Comparison of ENCODE assay signal across 23 cellular contexts in genomic region chr2:138415891-138416494, GRCh38.
DNase-seq lines count a peak whose midpoint lies in the region; ATAC-seq, FAIRE-seq and TF ChIP-seq lines count a peak whose summit lies in the region.
"Had no signal": no experiment of that assay in that cellular context is flagged by ENCODE, and none has a peak within 500 bp of the region (broad histone marks: within the 10 kb centered on the region; RNA-seq: fewer than 3 reads in every experiment).

No MANE protein-coding gene starts in this region.

- no peak overlapping the region for H3K4me3 Mint-ChIP-seq in natural killer cell treated with Interleukin-12 subunit alpha and Interleukin-12 subunit beta and Interleukin-15 and Interleukin-18, amount 100 ng/mL, for 72 hours
- H3K4me3 Mint-ChIP-seq: IgD-negative memory B cell; stimulated activated naive CD8-positive, alpha-beta T cell treated with anti-CD3 and anti-CD28 coated beads, Interleukin-15, Interleukin-2, amounts not matched to agents 100 ng/mL and 50 ng/mL, for 24 hours had no signal

- no peaks in the 10 kb centered on the region for H3K9me3 ChIP-seq in HEK293 (ENCODE audit: control insufficient read depth, insufficient read depth, low read depth, low read length)
- H3K9me3 ChIP-seq in PC-3 (ENCODE audit: low read length), result peaks cover 7% of the 10 kb centered on the region
- H3K9me3 ChIP-seq in HepG2 (ENCODE audit: low read length), result peaks cover 22% of the 10 kb centered on the region; the same call in 1 of the 2 replicates
- 0 out of 2 replicates have a peak, but pooled peaks cover 3% of the 10 kb centered on the region for H3K9me3 ChIP-seq in SJCRH30 (replicated peaks)

- CTCF ChIA-PET in HEK293 (lab: Yijun Ruan, JAX) (interaction anchor here (0.8 kb wide), 1 partner anchor 9 kb away, joined by 3 read pairs; no protein-coding TSS in a partner anchor), PC-3 (lab: Charles Lee) (no interaction called here), HepG2 (lab: Yijun Ruan, JAX; ENCODE audit: low intra/inter-chr PET ratio, low total read pairs) (no interaction called here)

- TF ChIP-seq EP300 in HepG2 (IDR thresholded peaks at IDR 0.05; ENCODE audit: low read depth in 2 of 2, low read length in 2 of 2), result no peak
- no peak for TF ChIP-seq EP300 in HepG2 (CRISPR knock-in tag; IDR thresholded peaks at IDR 0.05; ENCODE audit: borderline replicate concordance)

- in situ Hi-C loops in HepG2 (cut with HindIII; ENCODE audit: extremely low pct_ligation_motif_present, low pct_unique_long_range_greater_than_20kb), result no loop called here

- DNase-seq in PC-3, result peak; percentile 64
- DNase-seq in cardiac fibroblast (ENCODE audit: low read depth in 2 of 2), result peak; percentile 28 to 29
- no peak for DNase-seq in HepG2 (ENCODE audit: low spot score)
- DNase-seq in natural killer cell treated with Interleukin-12 subunit alpha and Interleukin-12 subunit beta and Interleukin-15 and Interleukin-18, amount 100 ng/mL, for 72 hours (ENCODE audit: low spot score), result no peak
- no peak for DNase-seq in substantia nigra (lab: John Stamatoyannopoulos, UW)
- DNase-seq in SJCRH30, result no peak
- DNase-seq: activated CD4-positive, alpha-beta T cell treated with anti-CD3 and anti-CD28 coated beads, Interleukin-2, amount 50 U/mL, for 4 hours; activated gamma-delta T cell treated with Interleukin-2 at 50 U/mL for 16 hours; adrenal gland; cerebellar nuclear complex; effector CD8-positive, alpha-beta T cell; NCI-H146; NCI-H2171 treated with DMSO at 0.1 percent for 48 hours; NCI-H774; nucleus accumbens; OCI-M1; stimulated activated CD4-positive, alpha-beta T cell treated with anti-CD3 and anti-CD28 coated beads, Interleukin-4, amount 100 ng/mL, for 24 hours; T-helper 2 cell had no signal

- H3K9me3 Mint-ChIP-seq in natural killer cell treated with Interleukin-12 subunit alpha and Interleukin-12 subunit beta and Interleukin-15 and Interleukin-18, amount 100 ng/mL, for 72 hours, result peaks cover 25% of the 10 kb centered on the region

- H3K4me3 ChIP-seq in HEK293 (ENCODE audit: low read depth, low read length) (no peak overlapping the region), PC-3 (ENCODE audit: low read length) (peak overlapping the region; percentile 17; the same call in 1 of the 2 replicates), cardiac fibroblast (replicated peaks in 1 of 2; ENCODE audit: low read depth in 2 of 2, low read length in 2 of 2) (no peak overlapping the region), HepG2 (replicated peaks in 1 of 3; ENCODE audit: insufficient read depth in 1 of 3, low read depth in 2 of 3, low read length in 3 of 3) (no peak overlapping the region), SJCRH30 (no peak overlapping the region)
- H3K4me3 ChIP-seq: adrenal gland, lung, tibial nerve had no signal

- no peak overlapping the region for H3K27ac Mint-ChIP-seq in natural killer cell treated with Interleukin-12 subunit alpha and Interleukin-12 subunit beta and Interleukin-15 and Interleukin-18, amount 100 ng/mL, for 72 hours
- H3K27ac Mint-ChIP-seq: stimulated activated naive CD8-positive, alpha-beta T cell treated with anti-CD3 and anti-CD28 coated beads, Interleukin-15, Interleukin-2, amounts not matched to agents 100 ng/mL and 50 ng/mL, for 24 hours had no signal

- H4K20me1 ChIP-seq in PC-3 (ENCODE audit: low read length), result no peaks in the 10 kb centered on the region
- H4K20me1 ChIP-seq in HepG2 (ENCODE audit: insufficient read depth, low read length), result no peaks in the 10 kb centered on the region

- H3K79me2 ChIP-seq in PC-3 (ENCODE audit: low read length) (no peaks in the 10 kb centered on the region), HepG2 (ENCODE audit: insufficient read depth, low read length) (no peaks in the 10 kb centered on the region)

- 75% methylated on average over 5 of the region's 5 CpGs for WGBS in HepG2 (ENCODE audit: low lambda C conversion rate)

- H3K9ac ChIP-seq in PC-3 (ENCODE audit: low read length) (no peak overlapping the region), HepG2 (ENCODE audit: insufficient read depth, low read depth, low read length) (no peak overlapping the region)

- H3K27me3 Mint-ChIP-seq in natural killer cell treated with Interleukin-12 subunit alpha and Interleukin-12 subunit beta and Interleukin-15 and Interleukin-18, amount 100 ng/mL, for 72 hours, result no peaks in the 10 kb centered on the region
- H3K27me3 Mint-ChIP-seq: IgD-negative memory B cell had no signal

- peak; percentile 46 for ATAC-seq in PC-3
- no peak for ATAC-seq in HepG2
- ATAC-seq in natural killer cell treated with Interleukin-12 subunit alpha and Interleukin-12 subunit beta and Interleukin-15 and Interleukin-18, amount 100 ng/mL, for 72 hours, result no peak

- H3F3A ChIP-seq in PC-3 (ENCODE audit: low read length, unreplicated experiment), result no peaks in the 10 kb centered on the region

- TF ChIP-seq RAD21 in HepG2 (CRISPR knock-in tag; IDR thresholded peaks at IDR 0.05), result no peak

- H3K9me2 ChIP-seq in PC-3 (replicated peaks; ENCODE audit: low read length), result no peaks in the 10 kb centered on the region

- no peak for TF ChIP-seq POLR2A in HepG2 (IDR thresholded peaks at IDR 0.05; ENCODE audit: insufficient read depth in 1 of 2, low read depth in 2 of 2, low read length in 2 of 2)

- no TSS peak for BruUV-seq in PC-3 (replicated peaks; lab: Mats Ljungman, UMichigan)
- BruUV-seq in HepG2 (replicated peaks; lab: Mats Ljungman, UMichigan), result no TSS peak

- POLR2A ChIA-PET in HEK293 (lab: Yijun Ruan, JAX) (no interaction called here), PC-3 (lab: Charles Lee; ENCODE audit: unreplicated experiment) (no interaction called here), HepG2 (lab: Yijun Ruan, JAX) (no interaction called here)

- peaks cover 10% of the 10 kb centered on the region for H3K36me3 Mint-ChIP-seq in natural killer cell treated with Interleukin-12 subunit alpha and Interleukin-12 subunit beta and Interleukin-15 and Interleukin-18, amount 100 ng/mL, for 72 hours

- no peak for FAIRE-seq in HepG2 (lab: Jason Lieb, UNC)

- H3K4me1 ChIP-seq in HEK293 (ENCODE audit: control insufficient read depth, insufficient read depth, low read length) (no peaks in the 10 kb centered on the region), PC-3 (ENCODE audit: insufficient read depth, low read length) (peaks cover 22% of the 10 kb centered on the region), HepG2 (ENCODE audit: insufficient read depth, low read length) (peaks cover 3% of the 10 kb centered on the region), SJCRH30 (0 out of 2 replicates have a peak, but pooled peaks cover 3% of the 10 kb centered on the region)
- H3K4me1 ChIP-seq: adrenal gland had no signal

- H2AFZ ChIP-seq in PC-3 (ENCODE audit: low read length), result 0 out of 2 replicates have a peak overlapping the region, but pooled peaks have one; percentile 25
- no peak overlapping the region for H2AFZ ChIP-seq in HepG2 (ENCODE audit: low read length)

- intact Hi-C loops in PC-3 (cut with micrococcal nuclease), result no loop called here
- intact Hi-C loops in HepG2 (cut with micrococcal nuclease; ENCODE audit: unreplicated experiment), result no loop called here

- peak overlapping the region; percentile 59 for H3K4me2 ChIP-seq in PC-3 (ENCODE audit: low read length)
- H3K4me2 ChIP-seq in HepG2 (ENCODE audit: low read depth, low read length), result no peak overlapping the region

- TF ChIP-seq CTCF in HEK293 (tag by site-specific recombination; IDR thresholded peaks at IDR 0.05) (no peak), PC-3 (conservative IDR thresholded peaks at IDR 0.05; ENCODE audit: low read depth, low read length) (no peak), cardiac fibroblast (IDR thresholded peaks at IDR 0.05; ENCODE audit: low read depth, low read length) (no peak), HepG2 (CRISPR knock-in tag; IDR thresholded peaks at IDR 0.05) (no peak)

- H3K36me3 ChIP-seq in HEK293 (ENCODE audit: control insufficient read depth in 2 of 2, insufficient read depth in 1 of 2, low read length in 2 of 2) (no peaks in the 10 kb centered on the region), PC-3 (ENCODE audit: low read depth, low read length) (no peaks in the 10 kb centered on the region), HepG2 (replicated peaks in 1 of 2; ENCODE audit: control insufficient read depth in 1 of 2, insufficient read depth in 2 of 2, low read length in 2 of 2) (no peaks in the 10 kb centered on the region), SJCRH30 (no peaks in the 10 kb centered on the region)
- H3K36me3 ChIP-seq: adrenal gland, tibial nerve had no signal

- no peaks in the 10 kb centered on the region for H3K27me3 ChIP-seq in PC-3 (ENCODE audit: low read length)
- H3K27me3 ChIP-seq in HepG2 (ENCODE audit: control insufficient read depth in 1 of 2, insufficient read depth in 2 of 2, low read length in 2 of 2), result no peaks in the 10 kb centered on the region
- H3K27me3 ChIP-seq in SJCRH30, result no peaks in the 10 kb centered on the region
- H3K27me3 ChIP-seq: adrenal gland, tibial nerve had no signal

- no peaks in the 10 kb centered on the region for H3K4me1 Mint-ChIP-seq in natural killer cell treated with Interleukin-12 subunit alpha and Interleukin-12 subunit beta and Interleukin-15 and Interleukin-18, amount 100 ng/mL, for 72 hours (ENCODE audit: low read depth in 2 of 2)
- H3K4me1 Mint-ChIP-seq: IgD-negative memory B cell had no signal

- H3K27ac ChIP-seq in HEK293 (ENCODE audit: extremely low read depth, low read depth, low read length) (no peak overlapping the region), PC-3 (ENCODE audit: low read length) (peak overlapping the region; percentile 25; the same call in 1 of the 2 replicates), HepG2 (ENCODE audit: extremely low read length, insufficient read depth, low read length) (no peak overlapping the region), substantia nigra (ENCODE audit: low read depth, low read length, poor library complexity, severe bottlenecking) (no peak overlapping the region), SJCRH30 (no peak overlapping the region)
- H3K27ac ChIP-seq: adrenal gland, tibial nerve had no signal

TF ChIP-seq in HEK293, 187 proteins besides CTCF, POLR2A, EP300 and RAD21 (continues in another document):
- no peak for TF ChIP-seq GLIS1 (tag by site-specific recombination; IDR thresholded peaks at IDR 0.05)
- no peak for TF ChIP-seq ZNF391 (tag by site-specific recombination; IDR thresholded peaks at IDR 0.05; ENCODE audit: borderline replicate concordance, low read depth)

TF ChIP-seq in HepG2, 621 proteins besides CTCF, POLR2A, EP300 and RAD21 (continues in another document):
- peak; percentile 88 for TF ChIP-seq ATF7 (IDR thresholded peaks at IDR 0.05)
- TF ChIP-seq ATF7 (CRISPR knock-in tag; IDR thresholded peaks at IDR 0.05), result no peak
- no peak for TF ChIP-seq ZNF558 (CRISPR knock-in tag; IDR thresholded peaks at IDR 0.05; ENCODE audit: borderline replicate concordance)
- no peak for TF ChIP-seq TBL1XR1 (IDR thresholded peaks at IDR 0.05; ENCODE audit: borderline replicate concordance, low read length, partially characterized antibody)
- peak; percentile 80 for TF ChIP-seq CREB1 (IDR thresholded peaks at IDR 0.05)
- TF ChIP-seq CREB1 (CRISPR knock-in tag; IDR thresholded peaks at IDR 0.05), result no peak
- TF ChIP-seq GABPA (IDR thresholded peaks at IDR 0.05; ENCODE audit: low read depth, low read length), result no peak
- no peak for TF ChIP-seq GABPA (CRISPR knock-in tag; IDR thresholded peaks at IDR 0.05; ENCODE audit: low read depth)
- 0 out of 2 replicates have a peak, but pooled peaks have one; percentile 3 for TF ChIP-seq NFE2L2 (IDR thresholded peaks at IDR 0.05; ENCODE audit: low read length)
- no peak for TF ChIP-seq PAF1 (CRISPR knock-in tag; IDR thresholded peaks at IDR 0.05)

Comparison
In these comparisons a context has a peak if more than half of its experiments do, and no peak if none do; other contexts are left out.
1. DNase-seq: peak in PC-3 (single experiment) and cardiac fibroblast (2 of 2); none in HepG2 (single experiment), natural killer cell treated with Interleukin-12 subunit alpha and Interleukin-12 subunit beta and Interleukin-15 and Interleukin-18, amount 100 ng/mL, for 72 hours (single experiment), substantia nigra (0 of 49) and SJCRH30 (0 of 2).
2. Of the 63 proteins assayed by ChIP-seq in both HepG2 and HEK293: peak only in HepG2: none; only in HEK293: ATF2 and ZNF629; in both: none; in neither: 61.